ENCODE assay signal across 10 cellular contexts in genomic region chr5:25604682-25605081, GRCh38.
"Had no signal": no experiment of that assay in that cellular context is flagged by ENCODE, and none has a peak within 500 bp of the region (broad histone marks: within the 10 kb centered on the region; RNA-seq: fewer than 3 reads in every experiment).

No MANE protein-coding gene starts in this region.

- DNase-seq: GM23248, GOT3, H7, H9, HCEC 1CT, HFFc6 had no signal

- H3K9ac ChIP-seq: GM23248 had no signal

- H3K4me1 ChIP-seq: HAP-1 had no signal

- H3K4me2 ChIP-seq: GM23338 had no signal

- H2AFZ ChIP-seq: GM23248, GM23338 had no signal

- H3K4me3 ChIP-seq: GM23248, GM23338, HAP-1 had no signal

- H3K27ac ChIP-seq: GM23248 had no signal

- FAIRE-seq: H1 had no signal

- ATAC-seq: GM23338, HCT116 had no signal

- H3K36me3 ChIP-seq: HAP-1 had no signal

- H3K9me3 ChIP-seq: HAP-1 had no signal
